ENCODE assay signal across 19 cellular contexts in the genomic region with DNA sequence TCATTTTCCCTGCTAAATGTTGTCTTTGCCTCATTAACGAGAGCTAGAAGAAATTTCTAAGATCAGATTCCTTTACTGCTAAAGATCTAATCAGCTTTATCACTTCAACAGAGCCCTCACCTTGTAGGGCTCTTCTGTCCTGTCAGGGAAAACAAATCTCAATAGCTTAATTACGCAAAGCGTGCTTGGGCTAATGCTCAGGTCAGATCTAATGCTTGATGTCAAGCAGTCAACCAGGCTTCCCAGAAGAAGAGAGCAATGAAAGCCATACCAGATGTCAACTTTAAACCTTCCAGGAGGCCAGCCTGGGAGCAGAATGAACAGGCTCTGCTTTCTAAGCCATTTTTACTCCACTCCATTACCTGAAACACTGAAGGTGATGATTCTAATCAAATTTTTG.
"Had no signal": no experiment of that assay in that cellular context is flagged by ENCODE, and none has a peak within 500 bp of the region (broad histone marks: within the 10 kb centered on the region; RNA-seq: fewer than 3 reads in every experiment).

No MANE protein-coding gene starts in this region.

- H3K27me3 Mint-ChIP-seq: activated naive CD8-positive, alpha-beta T cell treated with anti-CD3 and anti-CD28 coated beads for 36 hours; type B pancreatic cell had no signal

- H3K27ac Mint-ChIP-seq: activated naive CD8-positive, alpha-beta T cell treated with anti-CD3 and anti-CD28 coated beads for 36 hours; natural killer cell; type B pancreatic cell had no signal

- H3K36me3 ChIP-seq: brain microvascular endothelial cell, gastrocnemius medialis, left ventricle myocardium inferior had no signal

- DNase-seq: activated CD4-positive, alpha-beta T cell treated with anti-CD3 and anti-CD28 coated beads, Interleukin-2, amount 50 U/mL, for 1 hour; activated CD8-positive, alpha-beta memory T cell treated with anti-CD3 and anti-CD28 coated beads for 24 hours; activated naive CD8-positive, alpha-beta T cell treated with anti-CD3 and anti-CD28 coated beads for 36 hours; brain microvascular endothelial cell; effector CD8-positive, alpha-beta T cell; gastrocnemius medialis; left ventricle myocardium inferior; natural killer cell; nucleus accumbens; posterior cingulate gyrus; right cardiac atrium; small intestine; stimulated activated CD4-positive, alpha-beta T cell treated with anti-CD3 and anti-CD28 coated beads, Interleukin-4, amount 100 ng/mL, for 24 hours; stimulated activated CD8-positive, alpha-beta memory T cell treated with anti-CD3 and anti-CD28 coated beads, Interleukin-4, amount 100 ng/mL, for 48 hours; stimulated activated naive CD8-positive, alpha-beta T cell treated with anti-CD3 and anti-CD28 coated beads, Interleukin-15, Interleukin-2, amounts not matched to agents 100 U/mL and 50 U/mL, for 24 hours had no signal

- H3K4me1 Mint-ChIP-seq: natural killer cell had no signal

- H3K36me3 Mint-ChIP-seq: natural killer cell had no signal

- ATAC-seq: gastrocnemius medialis; natural killer cell; right cardiac atrium; stimulated activated naive CD8-positive, alpha-beta T cell treated with anti-CD3 and anti-CD28 coated beads, Interleukin-15, Interleukin-2, amounts not matched to agents 100 U/mL and 50 U/mL, for 24 hours had no signal

- H3K4me3 ChIP-seq: gastrocnemius medialis, left ventricle myocardium inferior had no signal

- H3K27ac ChIP-seq: brain microvascular endothelial cell, epithelial cell of prostate, gastrocnemius medialis, left ventricle myocardium inferior had no signal

- H3K27me3 ChIP-seq: brain microvascular endothelial cell, gastrocnemius medialis had no signal

- FAIRE-seq: keratinocyte, small intestine, TTC549 had no signal

- H3K9me3 Mint-ChIP-seq: activated naive CD8-positive, alpha-beta T cell treated with anti-CD3 and anti-CD28 coated beads for 36 hours; natural killer cell had no signal

- H3K9me3 ChIP-seq: gastrocnemius medialis, left ventricle myocardium inferior had no signal

- H3K4me3 Mint-ChIP-seq: activated naive CD8-positive, alpha-beta T cell treated with anti-CD3 and anti-CD28 coated beads for 36 hours; natural killer cell; type B pancreatic cell had no signal
